1 cellular context compared by ENCODE assay signal in genomic region chr14:70855486-70855885, GRCh38.
TF ChIP-seq lines count a peak whose summit lies in the region.

No MANE protein-coding gene starts in this region.

TF ChIP-seq in GM23338, 12 proteins besides CTCF, POLR2A, EP300 and RAD21 (continued from another document):
- TF ChIP-seq, protein P1, sequence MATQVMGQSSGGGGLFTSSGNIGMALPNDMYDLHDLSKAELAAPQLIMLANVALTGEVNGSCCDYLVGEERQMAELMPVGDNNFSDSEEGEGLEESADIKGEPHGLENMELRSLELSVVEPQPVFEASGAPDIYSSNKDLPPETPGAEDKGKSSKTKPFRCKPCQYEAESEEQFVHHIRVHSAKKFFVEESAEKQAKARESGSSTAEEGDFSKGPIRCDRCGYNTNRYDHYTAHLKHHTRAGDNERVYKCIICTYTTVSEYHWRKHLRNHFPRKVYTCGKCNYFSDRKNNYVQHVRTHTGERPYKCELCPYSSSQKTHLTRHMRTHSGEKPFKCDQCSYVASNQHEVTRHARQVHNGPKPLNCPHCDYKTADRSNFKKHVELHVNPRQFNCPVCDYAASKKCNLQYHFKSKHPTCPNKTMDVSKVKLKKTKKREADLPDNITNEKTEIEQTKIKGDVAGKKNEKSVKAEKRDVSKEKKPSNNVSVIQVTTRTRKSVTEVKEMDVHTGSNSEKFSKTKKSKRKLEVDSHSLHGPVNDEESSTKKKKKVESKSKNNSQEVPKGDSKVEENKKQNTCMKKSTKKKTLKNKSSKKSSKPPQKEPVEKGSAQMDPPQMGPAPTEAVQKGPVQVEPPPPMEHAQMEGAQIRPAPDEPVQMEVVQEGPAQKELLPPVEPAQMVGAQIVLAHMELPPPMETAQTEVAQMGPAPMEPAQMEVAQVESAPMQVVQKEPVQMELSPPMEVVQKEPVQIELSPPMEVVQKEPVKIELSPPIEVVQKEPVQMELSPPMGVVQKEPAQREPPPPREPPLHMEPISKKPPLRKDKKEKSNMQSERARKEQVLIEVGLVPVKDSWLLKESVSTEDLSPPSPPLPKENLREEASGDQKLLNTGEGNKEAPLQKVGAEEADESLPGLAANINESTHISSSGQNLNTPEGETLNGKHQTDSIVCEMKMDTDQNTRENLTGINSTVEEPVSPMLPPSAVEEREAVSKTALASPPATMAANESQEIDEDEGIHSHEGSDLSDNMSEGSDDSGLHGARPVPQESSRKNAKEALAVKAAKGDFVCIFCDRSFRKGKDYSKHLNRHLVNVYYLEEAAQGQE (IDR thresholded peaks at IDR 0.05; ENCODE audit: unreplicated experiment), result no peak
- TF ChIP-seq ETS1 (IDR thresholded peaks at IDR 0.05) (no peak), ZNF331 (CRISPR knock-in tag; IDR thresholded peaks at IDR 0.05; ENCODE audit: low read depth) (no peak), POLR2AphosphoS5 (IDR thresholded peaks at IDR 0.05; ENCODE audit: low read depth) (no peak), ZNF114 (CRISPR knock-in tag; IDR thresholded peaks at IDR 0.05) (no peak), ZNF462 (CRISPR knock-in tag; IDR thresholded peaks at IDR 0.05) (no peak), NANOG (IDR thresholded peaks at IDR 0.05; ENCODE audit: borderline replicate concordance) (no peak), JUNB (IDR thresholded peaks at IDR 0.05; ENCODE audit: unreplicated experiment) (no peak)
